23 cellular contexts compared by ENCODE assay signal in genomic region chr1:18554101-18554500, GRCh38.
DNase-seq lines count a peak whose midpoint lies in the region; ATAC-seq, FAIRE-seq and TF ChIP-seq lines count a peak whose summit lies in the region.
"Had no signal": no experiment of that assay in that cellular context is flagged by ENCODE, and none has a peak within 500 bp of the region (broad histone marks: within the 10 kb centered on the region; RNA-seq: fewer than 3 reads in every experiment).

No MANE protein-coding gene starts in this region.

- H3K14ac ChIP-seq in IMR-90 (replicated peaks; ENCODE audit: low read depth, low read length) (no peak overlapping the region), H1 (ENCODE audit: insufficient read length) (no peak overlapping the region)

- H3K9ac ChIP-seq in HepG2 (ENCODE audit: insufficient read depth, low read depth, low read length) (no peak overlapping the region), IMR-90 (ENCODE audit: low read depth, low read length) (no peak overlapping the region), K562 (ENCODE audit: insufficient read depth in 1 of 2, low read depth in 2 of 2, low read length in 2 of 2) (no peak overlapping the region), H1 (replicated peaks in 1 of 4; ENCODE audit: extremely low read depth in 1 of 4, low read depth in 3 of 4, low read length in 3 of 4) (no peak overlapping the region)
- H3K9ac ChIP-seq: BLaER1 had no signal

- H3K9me1 ChIP-seq in IMR-90 (ENCODE audit: insufficient read depth, low read length) (no peaks in the 10 kb centered on the region), K562 (ENCODE audit: control insufficient read depth, insufficient read depth, low read length) (no peaks in the 10 kb centered on the region)

- H3K27ac ChIP-seq in HepG2 (ENCODE audit: extremely low read length, insufficient read depth, low read length) = no peak overlapping the region
- H3K27ac ChIP-seq in right lobe of liver = no peak overlapping the region
- no peak overlapping the region for H3K27ac ChIP-seq in IMR-90 (ENCODE audit: insufficient read depth, low read length)
- no peak overlapping the region for H3K27ac ChIP-seq in K562 (ENCODE audit: extremely low read depth, low read depth, low read length)
- H3K27ac ChIP-seq in H1 (ENCODE audit: low read depth, low read length) = no peak overlapping the region
- H3K27ac ChIP-seq: 22Rv1, BLaER1 had no signal

- no peak overlapping the region for H2AK5ac ChIP-seq in IMR-90 (ENCODE audit: low read depth, low read length)
- H2AK5ac ChIP-seq in H1 (ENCODE audit: low read depth, low read length) = no peak overlapping the region

- H3K79me1 ChIP-seq in IMR-90 (ENCODE audit: low read depth in 1 of 2, low read length in 2 of 2) (no peaks in the 10 kb centered on the region), H1 (ENCODE audit: low read depth, low read length) (no peaks in the 10 kb centered on the region)

- in situ Hi-C loops in HepG2 (cut with HindIII; ENCODE audit: extremely low pct_ligation_motif_present, low pct_unique_long_range_greater_than_20kb) = no loop called here
- in situ Hi-C loops in IMR-90 (cut with MboI; ENCODE audit: low sequenced_read_pairs) = no loop called here
- in situ Hi-C loops in K562 (cut with MboI) = no loop called here

- no peak for TF ChIP-seq RAD21 in HepG2 (CRISPR knock-in tag; IDR thresholded peaks at IDR 0.05)
- TF ChIP-seq RAD21 in IMR-90 (IDR thresholded peaks at IDR 0.05; ENCODE audit: low read length) = no peak
- no peak for TF ChIP-seq RAD21 in K562 (CRISPR knock-in tag; conservative IDR thresholded peaks at IDR 0.05 in 1 of 2, IDR thresholded peaks at IDR 0.05 in 1 of 2)
- TF ChIP-seq RAD21 in H1 (IDR thresholded peaks at IDR 0.05 in 1 of 2, conservative IDR thresholded peaks at IDR 0.05 in 1 of 2; ENCODE audit: low read depth in 2 of 2, low read length in 2 of 2) = no peak

- no peak overlapping the region for H3K4me3 Mint-ChIP-seq in activated T-cell treated with anti-CD3 and anti-CD28 coated beads, Interleukin-2, amount 50 U/mL, for 72 hours
- no peak overlapping the region for H3K4me3 Mint-ChIP-seq in T-helper 17 cell
- H3K4me3 Mint-ChIP-seq: CD4-positive, alpha-beta T cell; CD8-positive, alpha-beta T cell had no signal

- TF ChIP-seq EP300 in HepG2 (IDR thresholded peaks at IDR 0.05; ENCODE audit: low read depth in 2 of 2, low read length in 2 of 2) (no peak), HepG2 (CRISPR knock-in tag; IDR thresholded peaks at IDR 0.05; ENCODE audit: borderline replicate concordance) (no peak), K562 (IDR thresholded peaks at IDR 0.05; ENCODE audit: low read length) (no peak), H1 (IDR thresholded peaks at IDR 0.05; ENCODE audit: borderline replicate concordance in 1 of 2, low read depth in 2 of 2, low read length in 2 of 2) (no peak)

- POLR2A ChIA-PET in HepG2 (lab: Yijun Ruan, JAX) (no interaction called here), IMR-90 (lab: Charles Lee; ENCODE audit: unreplicated experiment) (no interaction called here), K562 (lab: Yijun Ruan, JAX) (interaction anchor here (0.6 to 1.0 kb wide), 3 partner anchors 9 to 139 kb away, joined by 3 to 5 read pairs (median 3); no protein-coding TSS in a partner anchor), H1 (lab: Charles Lee; ENCODE audit: partially characterized antibody) (interaction anchor here (1.8 kb wide), 1 partner anchor 18 kb away, joined by 3 read pairs; no protein-coding TSS in a partner anchor)

- H2AFZ ChIP-seq in HepG2 (ENCODE audit: low read length) (no peak overlapping the region), IMR-90 (replicated peaks; ENCODE audit: low read length, poor library complexity) (no peak overlapping the region), K562 (ENCODE audit: low read depth, low read length) (no peak overlapping the region), H1 (ENCODE audit: low read length) (no peak overlapping the region)

- intact Hi-C loops in HepG2 (cut with micrococcal nuclease; ENCODE audit: unreplicated experiment) (no loop called here), right lobe of liver (cut with DNase I) (no loop called here), IMR-90 (cut with micrococcal nuclease) (no loop called here), K562 (cut with micrococcal nuclease) (no loop called here)

- TF ChIP-seq POLR2A in HepG2 (IDR thresholded peaks at IDR 0.05; ENCODE audit: insufficient read depth in 1 of 2, low read depth in 2 of 2, low read length in 2 of 2) = no peak
- TF ChIP-seq POLR2A in right lobe of liver (IDR thresholded peaks at IDR 0.05) = no peak
- TF ChIP-seq POLR2A in IMR-90 (IDR thresholded peaks at IDR 0.05; ENCODE audit: low read depth, low read length) = no peak
- TF ChIP-seq POLR2A in K562 (conservative IDR thresholded peaks at IDR 0.05) = no peak
- TF ChIP-seq POLR2A in H1 (IDR thresholded peaks at IDR 0.05; ENCODE audit: control extremely low read depth in 1 of 2, low read depth in 2 of 2, low read length in 2 of 2) = no peak

- H4K91ac ChIP-seq in IMR-90 (ENCODE audit: insufficient read depth, low read depth, low read length) (no peak overlapping the region), H1 (replicated peaks; ENCODE audit: insufficient read length, low read length) (no peak overlapping the region)

- H3K9me3 Mint-ChIP-seq in activated T-cell treated with anti-CD3 and anti-CD28 coated beads, Interleukin-2, amount 50 U/mL, for 72 hours = no peaks in the 10 kb centered on the region
- H3K9me3 Mint-ChIP-seq: CD4-positive, alpha-beta T cell; CD8-positive, alpha-beta T cell had no signal

- TF ChIP-seq CTCF in HepG2 (CRISPR knock-in tag; IDR thresholded peaks at IDR 0.05) = no peak
- no peak for TF ChIP-seq CTCF in right lobe of liver (IDR thresholded peaks at IDR 0.05)
- TF ChIP-seq CTCF in IMR-90 (conservative IDR thresholded peaks at IDR 0.05; ENCODE audit: low read depth, low read length) = no peak
- TF ChIP-seq CTCF in K562 (IDR thresholded peaks at IDR 0.05 in 2 of 3, conservative IDR thresholded peaks at IDR 0.05 in 1 of 3; ENCODE audit: insufficient read depth in 2 of 3, low read depth in 1 of 3, low read length in 3 of 3) = no peak
- TF ChIP-seq CTCF in H1 (IDR thresholded peaks at IDR 0.05; ENCODE audit: control extremely low read depth in 1 of 3, insufficient read depth in 1 of 3, low read depth in 1 of 3, low read length in 3 of 3) = no peak

- H3K27me3 ChIP-seq in HepG2 (ENCODE audit: control insufficient read depth in 1 of 2, insufficient read depth in 2 of 2, low read length in 2 of 2) (peaks cover 5 to 40% of the 10 kb centered on the region in 2 experiments; a peak in 4 of 5 replicates), right lobe of liver (peaks cover 0 to 8% of the 10 kb centered on the region in 2 donors), IMR-90 (ENCODE audit: control insufficient read depth, insufficient read depth, low read length) (peaks cover 1% of the 10 kb centered on the region; the same call in 1 of the 2 replicates), K562 (ENCODE audit: control insufficient read depth in 2 of 2, insufficient read depth in 2 of 2, low read length in 2 of 2) (peaks cover 14 to 64% of the 10 kb centered on the region in 2 experiments; a peak in 4 of 5 replicates), H1 (replicated peaks in 1 of 4; ENCODE audit: control insufficient read depth in 3 of 4, extremely low read depth in 1 of 4, insufficient read depth in 3 of 4, low read length in 3 of 4) (peaks cover 0 to 3% (median 0%) of the 10 kb centered on the region in 4 experiments; a peak in 1 of 7 replicates)
- H3K27me3 ChIP-seq: BE2C, BLaER1 had no signal

- H3K23me2 ChIP-seq in H1 (ENCODE audit: low read depth, low read length) = peaks cover 5% of the 10 kb centered on the region; the same call in 1 of the 2 replicates

- H3K4me2 ChIP-seq in HepG2 (ENCODE audit: low read depth, low read length) (no peak overlapping the region), IMR-90 (ENCODE audit: low read depth, low read length) (no peak overlapping the region), K562 (ENCODE audit: insufficient read depth, low read length) (no peak overlapping the region), H1 (ENCODE audit: insufficient read depth in 1 of 2, low read depth in 2 of 2, low read length in 2 of 2) (no peak overlapping the region)
- H3K4me2 ChIP-seq: BLaER1 had no signal

- no peak overlapping the region for H2BK5ac ChIP-seq in IMR-90 (ENCODE audit: low read depth, low read length, poor library complexity, severe bottlenecking)
- no peak overlapping the region for H2BK5ac ChIP-seq in H1 (ENCODE audit: low read depth, low read length)

- FAIRE-seq in HepG2 (lab: Jason Lieb, UNC) (no peak), K562 (lab: Jason Lieb, UNC) (peak; percentile 37), H1 (lab: Jason Lieb, UNC) (no peak)
- FAIRE-seq: D721Med, G401.6, GM12878, GM12892, GM18507 had no signal

- H3K4me3 ChIP-seq in HepG2 (replicated peaks in 1 of 3; ENCODE audit: insufficient read depth in 1 of 3, low read depth in 2 of 3, low read length in 3 of 3) = no peak overlapping the region
- H3K4me3 ChIP-seq in right lobe of liver = no peak overlapping the region
- no peak overlapping the region for H3K4me3 ChIP-seq in IMR-90 (ENCODE audit: insufficient read depth, low read depth, low read length)
- no peak overlapping the region for H3K4me3 ChIP-seq in K562
- H3K4me3 ChIP-seq in H1 (ENCODE audit: extremely low read depth in 1 of 4, insufficient read depth in 2 of 4, low read depth in 3 of 4, low read length in 4 of 4) = no peak overlapping the region
- H3K4me3 ChIP-seq: BLaER1, GM12878 had no signal

- H4K8ac ChIP-seq in IMR-90 (ENCODE audit: low read depth in 2 of 2, low read length in 2 of 2) (no peak overlapping the region), H1 (ENCODE audit: extremely low read depth, insufficient read depth, low read length) (no peak overlapping the region)

- H3K36me3 Mint-ChIP-seq in activated T-cell treated with anti-CD3 and anti-CD28 coated beads, Interleukin-2, amount 50 U/mL, for 72 hours (ENCODE audit: insufficient read depth in 2 of 2) = no peaks in the 10 kb centered on the region
- H3K36me3 Mint-ChIP-seq in T-helper 17 cell (ENCODE audit: low read depth) = peaks cover 7% of the 10 kb centered on the region
- H3K36me3 Mint-ChIP-seq: CD8-positive, alpha-beta T cell had no signal

- peaks cover 15% of the 10 kb centered on the region for H3K4me1 Mint-ChIP-seq in activated T-cell treated with anti-CD3 and anti-CD28 coated beads, Interleukin-2, amount 50 U/mL, for 72 hours (ENCODE audit: low read depth)
- peaks cover 10% of the 10 kb centered on the region for H3K4me1 Mint-ChIP-seq in T-helper 17 cell

- BruUV-seq in HepG2 (replicated peaks; lab: Mats Ljungman, UMichigan) = no TSS peak
- no TSS peak for BruUV-seq in IMR-90 (replicated peaks; lab: Mats Ljungman, UMichigan)
- no TSS peak for BruUV-seq in K562 (replicated peaks; lab: Mats Ljungman, UMichigan)

- H2BK15ac ChIP-seq in IMR-90 (ENCODE audit: low read depth, low read length) (no peak overlapping the region), H1 (ENCODE audit: low read length) (no peak overlapping the region)

- no peak for ATAC-seq in HepG2
- no peak for ATAC-seq in right lobe of liver
- no peak for ATAC-seq in IMR-90 (ENCODE audit: low read depth)
- no peak for ATAC-seq in K562
- ATAC-seq in activated T-cell treated with anti-CD3 and anti-CD28 coated beads, Interleukin-2, amount 50 U/mL, for 72 hours (replicated peaks in 1 of 2) = no peak
- no peak for ATAC-seq in T-helper 17 cell
- ATAC-seq: CD8-positive, alpha-beta T cell; GM12878 had no signal

- 16% methylated on average over 5 of the region's 5 CpGs for whole genome bisulfite sequencing in HepG2 (ENCODE audit: low lambda C conversion rate)
- WGBS in right lobe of liver (ENCODE audit: insufficient coverage, low coverage, low lambda C conversion rate, missing lambda C conversion rate) = 33% methylated on average over 5 of the region's 5 CpGs
- WGBS in IMR-90 (ENCODE audit: extremely low coverage in 2 of 2, insufficient read length in 1 of 2), 2 experiments = no CpG with 5 or more reads among the region's 5 CpGs
- whole genome bisulfite sequencing in K562 (ENCODE audit: insufficient coverage, low coverage, missing lambda C conversion rate) = 1% methylated on average over 5 of the region's 5 CpGs
- 89% methylated on average over 5 of the region's 5 CpGs; no CpG with 5 or more reads in 1 of the 2 experiments for WGBS in H1 (ENCODE audit: extremely low coverage in 1 of 2, insufficient coverage in 1 of 2, insufficient read length in 1 of 2, insufficient replicate concordance in 2 of 2, low coverage in 1 of 2, low lambda C conversion rate in 2 of 2, missing lambda C conversion rate in 1 of 2), 2 experiments

- no peak overlapping the region for H4K5ac ChIP-seq in IMR-90 (ENCODE audit: low read depth, low read length)
- H4K5ac ChIP-seq in H1 (ENCODE audit: insufficient read length, low read depth, low read length) = no peak overlapping the region

- H2BK20ac ChIP-seq in IMR-90 (ENCODE audit: low read depth, low read length) (no peak overlapping the region), H1 (ENCODE audit: low read length) (no peak overlapping the region)

- no peaks in the 10 kb centered on the region for H3K9me3 ChIP-seq in HepG2 (ENCODE audit: low read length)
- H3K9me3 ChIP-seq in right lobe of liver = no peaks in the 10 kb centered on the region
- H3K9me3 ChIP-seq in IMR-90 (ENCODE audit: control insufficient read depth, insufficient read depth, low read length) = no peaks in the 10 kb centered on the region
- H3K9me3 ChIP-seq in K562 (replicated peaks; ENCODE audit: control insufficient read depth, insufficient read depth, low read depth, low read length) = no peaks in the 10 kb centered on the region
- H3K9me3 ChIP-seq in H1 (ENCODE audit: insufficient read depth in 2 of 2, low read depth in 1 of 2, low read length in 1 of 2) = no peaks in the 10 kb centered on the region
- H3K9me3 ChIP-seq in T-helper 17 cell (ENCODE audit: control insufficient read depth, low read length, poor library complexity, severe bottlenecking) = no peaks in the 10 kb centered on the region
- H3K9me3 ChIP-seq: BE2C, BLaER1, Caco-2 had no signal

- dilution Hi-C loops in IMR-90 (cut with HindIII; ENCODE audit: low sequenced_read_pairs, unreplicated experiment) = no loop called here

- H2BK12ac ChIP-seq in H1 (ENCODE audit: low read depth, low read length) = no peak overlapping the region

- H2BK120ac ChIP-seq in IMR-90 (ENCODE audit: low read depth, low read length) (no peak overlapping the region), H1 (replicated peaks; ENCODE audit: low read depth, low read length) (no peak overlapping the region)

- CTCF ChIA-PET in HepG2 (lab: Yijun Ruan, JAX; ENCODE audit: low intra/inter-chr PET ratio, low total read pairs) = no interaction called here
- CTCF ChIA-PET in IMR-90 (lab: Yijun Ruan, JAX) = interaction anchor here (0.6 kb wide), 1 partner anchor 22 kb away, joined by 3 read pairs; no protein-coding TSS in a partner anchor
- CTCF ChIA-PET in K562 (lab: Yijun Ruan, JAX; ENCODE audit: low intra/inter-chr PET ratio) = no interaction called here
- CTCF ChIA-PET in H1 (lab: Charles Lee; ENCODE audit: partially characterized antibody) = interaction anchor here (0.6 to 50.4 kb wide), 10 partner anchors 11 to 322 kb away, joined by 3 to 984 read pairs (median 3); no protein-coding TSS in a partner anchor

- H3K4ac ChIP-seq in IMR-90 (ENCODE audit: low read depth, low read length) (no peak overlapping the region), H1 (replicated peaks; ENCODE audit: insufficient read length, low read depth, low read length) (no peak overlapping the region)

- H3K79me2 ChIP-seq in HepG2 (ENCODE audit: insufficient read depth, low read length) (no peaks in the 10 kb centered on the region), K562 (ENCODE audit: control insufficient read depth, insufficient read depth, low read length) (no peaks in the 10 kb centered on the region), H1 (ENCODE audit: control insufficient read depth in 1 of 2, insufficient read depth in 2 of 2, low read length in 2 of 2) (no peaks in the 10 kb centered on the region)

- H3K27me3 Mint-ChIP-seq in activated T-cell treated with anti-CD3 and anti-CD28 coated beads, Interleukin-2, amount 50 U/mL, for 72 hours (ENCODE audit: low read depth) = peaks cover 40% of the 10 kb centered on the region
- peaks cover 91% of the 10 kb centered on the region for H3K27me3 Mint-ChIP-seq in T-helper 17 cell

- H2AK9ac ChIP-seq in IMR-90 (replicated peaks; ENCODE audit: low read depth, low read length, poor library complexity) = no peak overlapping the region

- no peaks in the 10 kb centered on the region for H3K4me1 ChIP-seq in HepG2 (ENCODE audit: insufficient read depth, low read length)
- H3K4me1 ChIP-seq in right lobe of liver = no peaks in the 10 kb centered on the region
- H3K4me1 ChIP-seq in IMR-90 (ENCODE audit: control insufficient read depth, insufficient read depth, low read length) = no peaks in the 10 kb centered on the region
- no peaks in the 10 kb centered on the region for H3K4me1 ChIP-seq in K562 (replicated peaks in 1 of 2; ENCODE audit: control insufficient read depth in 2 of 2, insufficient read depth in 2 of 2, low read length in 2 of 2)
- H3K4me1 ChIP-seq in H1 (replicated peaks in 1 of 4; ENCODE audit: control insufficient read depth in 3 of 4, insufficient read depth in 4 of 4, low read length in 3 of 4) = peaks cover 0 to 16% (median 6%) of the 10 kb centered on the region in 4 experiments; a peak in 5 of 7 replicates
- H3K4me1 ChIP-seq: BE2C, Caco-2 had no signal

- no peak overlapping the region for H3K23ac ChIP-seq in IMR-90 (ENCODE audit: low read depth, low read length)
- no peak overlapping the region for H3K23ac ChIP-seq in H1 (ENCODE audit: insufficient read length)

- no peak overlapping the region for H3K18ac ChIP-seq in IMR-90 (ENCODE audit: low read depth, low read length)
- no peak overlapping the region for H3K18ac ChIP-seq in H1 (ENCODE audit: extremely low read depth, low read length)

- H3K56ac ChIP-seq in IMR-90 (ENCODE audit: extremely low read depth, insufficient read depth, low read length) (no peak overlapping the region), H1 (replicated peaks; ENCODE audit: insufficient read length, low read depth, low read length) (no peak overlapping the region)

- no peak overlapping the region for H3K27ac Mint-ChIP-seq in activated T-cell treated with anti-CD3 and anti-CD28 coated beads, Interleukin-2, amount 50 U/mL, for 72 hours
- H3K27ac Mint-ChIP-seq in T-helper 17 cell = no peak overlapping the region
- H3K27ac Mint-ChIP-seq: CD4-positive, alpha-beta T cell; CD8-positive, alpha-beta T cell had no signal

- H3K36me3 ChIP-seq in HepG2 (replicated peaks in 1 of 2; ENCODE audit: control insufficient read depth in 1 of 2, insufficient read depth in 2 of 2, low read length in 2 of 2) (no peaks in the 10 kb centered on the region), right lobe of liver (no peaks in the 10 kb centered on the region), IMR-90 (ENCODE audit: control insufficient read depth, insufficient read depth, low read length) (no peaks in the 10 kb centered on the region), K562 (ENCODE audit: control insufficient read depth, insufficient read depth, low read length) (no peaks in the 10 kb centered on the region), H1 (ENCODE audit: control insufficient read depth in 2 of 4, insufficient read depth in 4 of 4, low read length in 3 of 4) (no peaks in the 10 kb centered on the region)
- H3K36me3 ChIP-seq: BE2C, BLaER1 had no signal

- DNase-seq in HepG2 (ENCODE audit: low spot score) (no peak), right lobe of liver (no peak), IMR-90 (no peak), K562 (ENCODE audit: extremely low read depth in 1 of 4, low spot score in 3 of 4) (no peak), H1 (ENCODE audit: low read depth in 1 of 2, low spot score in 2 of 2) (no peak), T-helper 17 cell (no peak)
- no peak for DNase-seq in activated T-cell treated with anti-CD3 and anti-CD28 coated beads, Interleukin-2, amount 50 U/mL, for 72 hours
- no peak for DNase-seq in activated T-cell treated with anti-CD3 and anti-CD28 coated beads, Interleukin-2, amount 50 U/mL, for 1 hour
- DNase-seq: ACHN; BE2C; C1 segment of cervical spinal cord; Caco-2; Calu3; CD4-positive, alpha-beta T cell; CD8-positive, alpha-beta T cell; DMS79 treated with DMSO at 0.1 percent for 48 hours had no signal

- no peaks in the 10 kb centered on the region for H4K20me1 ChIP-seq in HepG2 (ENCODE audit: insufficient read depth, low read length)
- H4K20me1 ChIP-seq in IMR-90 (ENCODE audit: insufficient read depth, low read length) = no peaks in the 10 kb centered on the region
- H4K20me1 ChIP-seq in K562 (replicated peaks; ENCODE audit: control insufficient read depth, insufficient read depth, low read length) = peaks cover 15% of the 10 kb centered on the region; the same call in 1 of the 2 replicates
- no peaks in the 10 kb centered on the region for H4K20me1 ChIP-seq in H1 (replicated peaks in 1 of 2; ENCODE audit: control insufficient read depth in 1 of 2, insufficient read depth in 2 of 2, low read length in 2 of 2)
- H4K20me1 ChIP-seq: BLaER1 had no signal

Comparison
In these comparisons a context has a peak if more than half of its experiments do, and no peak if none do; other contexts are left out.
1. CTCF ChIA-PET loops: an anchor here in IMR-90 (0.6 kb wide) and H1 (0.6 to 50.4 kb wide); none called in HepG2 and K562.
2. POLR2A ChIA-PET loops: an anchor here in K562 (0.6 to 1.0 kb wide) and H1 (1.8 kb wide); none called in HepG2 and IMR-90.
3. Of the 241 proteins assayed by ChIP-seq in both HepG2 and K562: peak only in HepG2: none; only in K562: MAFG; in both: MAFF and MAFK; in neither: 238.